ENCODE assay signal across 8 cellular contexts in the genomic region with DNA sequence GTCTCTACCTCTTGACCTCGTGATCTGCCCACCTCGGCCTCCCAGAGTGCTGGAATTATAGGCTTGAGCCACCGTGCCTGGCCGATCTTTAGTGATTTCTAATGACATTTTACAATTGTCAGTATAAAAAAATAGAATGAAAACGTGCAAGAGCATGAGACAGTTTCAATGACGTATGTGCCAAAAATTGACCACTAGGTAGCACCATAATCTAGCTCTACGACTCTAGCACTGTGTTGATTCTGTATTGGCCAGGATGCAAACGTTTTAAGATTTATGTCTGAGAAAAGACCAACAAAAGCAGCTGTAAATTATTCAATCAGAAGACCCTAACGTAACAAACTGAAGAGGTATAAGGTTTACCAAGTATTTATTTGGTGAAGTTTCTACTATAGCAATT. TPM values are rescaled to one million over a fixed set of nuclear protein-coding genes. Genes with fewer than 3 reads are reported as not detected.
DNase-seq lines count a peak whose midpoint lies in the region; ATAC-seq, FAIRE-seq and TF ChIP-seq lines count a peak whose summit lies in the region.
"Had no signal": no experiment of that assay in that cellular context is flagged by ENCODE, and none has a peak within 500 bp of the region (broad histone marks: within the 10 kb centered on the region; RNA-seq: fewer than 3 reads in every experiment).

No MANE protein-coding gene starts in this region.

- 54 to 57% (median 56%) methylated on average over 9 of the region's 9 CpGs for WGBS in psoas muscle, 3 donors
- WGBS in mesendoderm (ENCODE audit: extremely low coverage, insufficient coverage, low lambda C conversion rate), result no CpG with 5 or more reads among the region's 9 CpGs

- no peak for TF ChIP-seq POLR2A in NB4 (IDR thresholded peaks at IDR 0.05; ENCODE audit: extremely low read depth, insufficient read length)

- peak; percentile 14 for DNase-seq in GM12865 (ENCODE audit: low read depth)
- peak; percentile 64 for DNase-seq in NB4 (ENCODE audit: low read depth)
- DNase-seq in epithelial cell of prostate (ENCODE audit: low read depth, low spot score), result no peak
- no peak for DNase-seq in psoas muscle
- DNase-seq in mesendoderm, result no peak
- DNase-seq in frontal cortex (ENCODE audit: low spot score in 2 of 2), result no peak
- DNase-seq in activated gamma-delta T cell (lab: John Stamatoyannopoulos, UW), result no peak

- H2AK5ac ChIP-seq in mesendoderm (ENCODE audit: low read length), result no peak overlapping the region

- TF ChIP-seq CTCF in GM12865 (IDR thresholded peaks at IDR 0.05; ENCODE audit: insufficient read depth, low read depth, low read length, missing control alignments) (no peak), NB4 (IDR thresholded peaks at IDR 0.05; ENCODE audit: low read depth, low read length) (peak; percentile 27), psoas muscle (IDR thresholded peaks at IDR 0.05) (peak; percentile 32)

- no peaks in the 10 kb centered on the region for H3K79me2 ChIP-seq in mesendoderm (ENCODE audit: control insufficient read depth, insufficient read depth, low read length)

- no peak overlapping the region for H4K8ac ChIP-seq in mesendoderm (ENCODE audit: low read depth, low read length)

- no peak overlapping the region for H3K4me2 ChIP-seq in mesendoderm (ENCODE audit: low read length)

- peak in 2 of 4 donors; percentile 69 to 83 for ATAC-seq in psoas muscle

- H2BK5ac ChIP-seq in mesendoderm (ENCODE audit: low read length), result no peak overlapping the region

- H3K79me1 ChIP-seq in mesendoderm (ENCODE audit: low read length), result no peaks in the 10 kb centered on the region

- no peak for FAIRE-seq in frontal cortex (lab: Jason Lieb, UNC)

- no peak overlapping the region for H4K5ac ChIP-seq in mesendoderm (ENCODE audit: low read length)

- no peak overlapping the region for H3K18ac ChIP-seq in mesendoderm (ENCODE audit: low read length)

- no peak overlapping the region for H2BK15ac ChIP-seq in mesendoderm (replicated peaks; ENCODE audit: low read depth)

- intact Hi-C loops in psoas muscle (cut with DNase I), result loop anchor here (5.0 to 10.0 kb wide), 2 partner anchors 54 to 62 kb away; no protein-coding TSS in a partner anchor

- H3K4me3 ChIP-seq in GM12865 (ENCODE audit: low read depth, low read length) (no peak overlapping the region), NB4 (ENCODE audit: low read depth, low read length) (no peak overlapping the region), psoas muscle (no peak overlapping the region), mesendoderm (ENCODE audit: low read length) (no peak overlapping the region)
- H3K4me3 ChIP-seq: HAP-1 had no signal

- H3K9ac ChIP-seq in mesendoderm (ENCODE audit: low read length), result no peak overlapping the region

- no peak overlapping the region for H3K23ac ChIP-seq in mesendoderm (ENCODE audit: low read length)

- H3K36me3 ChIP-seq in psoas muscle (ENCODE audit: insufficient read depth in 1 of 2, low read depth in 1 of 2) (no peaks in the 10 kb centered on the region), mesendoderm (ENCODE audit: control insufficient read depth, insufficient read depth, low read length) (no peaks in the 10 kb centered on the region)
- H3K36me3 ChIP-seq: HAP-1 had no signal

- H3K27ac ChIP-seq in epithelial cell of prostate, result peak overlapping the region; percentile 73
- H3K27ac ChIP-seq in psoas muscle, result no peak overlapping the region
- H3K27ac ChIP-seq in mesendoderm (ENCODE audit: low read depth, low read length), result no peak overlapping the region

- H3K4ac ChIP-seq in mesendoderm (ENCODE audit: low read depth, low read length), result no peak overlapping the region

- no peaks in the 10 kb centered on the region for H3K4me1 ChIP-seq in psoas muscle
- no peaks in the 10 kb centered on the region for H3K4me1 ChIP-seq in mesendoderm (ENCODE audit: control insufficient read depth, low read depth, low read length)

- no peaks in the 10 kb centered on the region for H3K9me3 ChIP-seq in psoas muscle

- H3K56ac ChIP-seq in mesendoderm (ENCODE audit: low read length), result no peak overlapping the region

- H3K27me3 ChIP-seq in psoas muscle (ENCODE audit: insufficient read depth in 3 of 3, low read length in 2 of 3), result no peaks in the 10 kb centered on the region
- no peaks in the 10 kb centered on the region for H3K27me3 ChIP-seq in mesendoderm (ENCODE audit: insufficient read depth, low read length, poor library complexity)

- H2BK120ac ChIP-seq in mesendoderm (ENCODE audit: low read depth, low read length), result no peak overlapping the region

RNA-seq across cellular contexts. Expression of gene EXOC6, which starts 25.4 kb away (rescaled TPM):
- total RNA-seq in psoas muscle (10 to 100 TPM; 14.4 to 27.8 (median 21.3) TPM), frontal cortex (113 TPM)
- polyA plus RNA-seq in psoas muscle, result 1 to 10 TPM; 7.4 to 9.1 (median 8.2) TPM
- polyA plus RNA-seq in mesendoderm (2013, experiment 1 of 2), result 5.3 TPM
- 5.2 TPM for polyA plus RNA-seq in mesendoderm (2013, experiment 2 of 2)

Comparison
In these comparisons a context has a peak if more than half of its experiments do, and no peak if none do; other contexts are left out.
1. DNase-seq: peak in GM12865 (single experiment) and NB4 (single experiment); none in epithelial cell of prostate (single experiment), psoas muscle (0 of 2), mesendoderm (single experiment), frontal cortex (0 of 2) and activated gamma-delta T cell (single experiment).